Comparison of ENCODE assay signal across 1 cellular context in genomic region chr3:184557348-184557950, GRCh38.
TF ChIP-seq lines count a peak whose summit lies in the region.

No MANE protein-coding gene starts in this region.

TF ChIP-seq in HepG2, 621 proteins besides CTCF, POLR2A, EP300 and RAD21:
- TF ChIP-seq ZNF83 (CRISPR knock-in tag; IDR thresholded peaks at IDR 0.05; ENCODE audit: borderline replicate concordance) (no peak), ZNF33B (CRISPR knock-in tag; IDR thresholded peaks at IDR 0.05) (no peak), ZNF3 (CRISPR knock-in tag; IDR thresholded peaks at IDR 0.05) (no peak), MBNL3 (CRISPR knock-in tag; conservative IDR thresholded peaks at IDR 0.05) (no peak), ARNT2 (CRISPR knock-in tag; IDR thresholded peaks at IDR 0.05; ENCODE audit: low read depth) (no peak), BRD4 (CRISPR knock-in tag; IDR thresholded peaks at IDR 0.05) (no peak), ZNF576 (CRISPR knock-in tag; IDR thresholded peaks at IDR 0.05) (no peak), YEATS4 (CRISPR knock-in tag; IDR thresholded peaks at IDR 0.05; ENCODE audit: borderline replicate concordance) (no peak), REST (IDR thresholded peaks at IDR 0.05; ENCODE audit: borderline replicate concordance in 1 of 2, low read depth in 1 of 2, low read length in 2 of 2) (no peak), ZBTB49 (CRISPR knock-in tag; IDR thresholded peaks at IDR 0.05; ENCODE audit: borderline replicate concordance) (no peak), SUZ12 (IDR thresholded peaks at IDR 0.05; ENCODE audit: low read depth, low read length) (no peak), KDM5A (IDR thresholded peaks at IDR 0.05; ENCODE audit: borderline replicate concordance, low read length) (no peak), ZBTB40 (IDR thresholded peaks at IDR 0.05) (no peak), ZBTB40 (CRISPR knock-in tag; IDR thresholded peaks at IDR 0.05) (no peak), TCF7L2 (IDR thresholded peaks at IDR 0.05; ENCODE audit: low read depth, low read length) (no peak)
- TF ChIP-seq, protein P1, sequence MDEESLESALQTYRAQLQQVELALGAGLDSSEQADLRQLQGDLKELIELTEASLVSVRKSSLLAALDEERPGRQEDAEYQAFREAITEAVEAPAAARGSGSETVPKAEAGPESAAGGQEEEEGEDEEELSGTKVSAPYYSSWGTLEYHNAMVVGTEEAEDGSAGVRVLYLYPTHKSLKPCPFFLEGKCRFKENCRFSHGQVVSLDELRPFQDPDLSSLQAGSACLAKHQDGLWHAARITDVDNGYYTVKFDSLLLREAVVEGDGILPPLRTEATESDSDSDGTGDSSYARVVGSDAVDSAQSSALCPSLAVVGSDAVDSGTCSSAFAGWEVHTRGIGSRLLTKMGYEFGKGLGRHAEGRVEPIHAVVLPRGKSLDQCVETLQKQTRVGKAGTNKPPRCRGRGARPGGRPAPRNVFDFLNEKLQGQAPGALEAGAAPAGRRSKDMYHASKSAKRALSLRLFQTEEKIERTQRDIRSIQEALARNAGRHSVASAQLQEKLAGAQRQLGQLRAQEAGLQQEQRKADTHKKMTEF (CRISPR knock-in tag; IDR thresholded peaks at IDR 0.05) = no peak
- TF ChIP-seq, protein P2, sequence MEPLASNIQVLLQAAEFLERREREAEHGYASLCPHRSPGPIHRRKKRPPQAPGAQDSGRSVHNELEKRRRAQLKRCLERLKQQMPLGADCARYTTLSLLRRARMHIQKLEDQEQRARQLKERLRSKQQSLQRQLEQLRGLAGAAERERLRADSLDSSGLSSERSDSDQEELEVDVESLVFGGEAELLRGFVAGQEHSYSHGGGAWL (CRISPR knock-in tag; IDR thresholded peaks at IDR 0.05) = no peak
- TF ChIP-seq, protein P3, sequence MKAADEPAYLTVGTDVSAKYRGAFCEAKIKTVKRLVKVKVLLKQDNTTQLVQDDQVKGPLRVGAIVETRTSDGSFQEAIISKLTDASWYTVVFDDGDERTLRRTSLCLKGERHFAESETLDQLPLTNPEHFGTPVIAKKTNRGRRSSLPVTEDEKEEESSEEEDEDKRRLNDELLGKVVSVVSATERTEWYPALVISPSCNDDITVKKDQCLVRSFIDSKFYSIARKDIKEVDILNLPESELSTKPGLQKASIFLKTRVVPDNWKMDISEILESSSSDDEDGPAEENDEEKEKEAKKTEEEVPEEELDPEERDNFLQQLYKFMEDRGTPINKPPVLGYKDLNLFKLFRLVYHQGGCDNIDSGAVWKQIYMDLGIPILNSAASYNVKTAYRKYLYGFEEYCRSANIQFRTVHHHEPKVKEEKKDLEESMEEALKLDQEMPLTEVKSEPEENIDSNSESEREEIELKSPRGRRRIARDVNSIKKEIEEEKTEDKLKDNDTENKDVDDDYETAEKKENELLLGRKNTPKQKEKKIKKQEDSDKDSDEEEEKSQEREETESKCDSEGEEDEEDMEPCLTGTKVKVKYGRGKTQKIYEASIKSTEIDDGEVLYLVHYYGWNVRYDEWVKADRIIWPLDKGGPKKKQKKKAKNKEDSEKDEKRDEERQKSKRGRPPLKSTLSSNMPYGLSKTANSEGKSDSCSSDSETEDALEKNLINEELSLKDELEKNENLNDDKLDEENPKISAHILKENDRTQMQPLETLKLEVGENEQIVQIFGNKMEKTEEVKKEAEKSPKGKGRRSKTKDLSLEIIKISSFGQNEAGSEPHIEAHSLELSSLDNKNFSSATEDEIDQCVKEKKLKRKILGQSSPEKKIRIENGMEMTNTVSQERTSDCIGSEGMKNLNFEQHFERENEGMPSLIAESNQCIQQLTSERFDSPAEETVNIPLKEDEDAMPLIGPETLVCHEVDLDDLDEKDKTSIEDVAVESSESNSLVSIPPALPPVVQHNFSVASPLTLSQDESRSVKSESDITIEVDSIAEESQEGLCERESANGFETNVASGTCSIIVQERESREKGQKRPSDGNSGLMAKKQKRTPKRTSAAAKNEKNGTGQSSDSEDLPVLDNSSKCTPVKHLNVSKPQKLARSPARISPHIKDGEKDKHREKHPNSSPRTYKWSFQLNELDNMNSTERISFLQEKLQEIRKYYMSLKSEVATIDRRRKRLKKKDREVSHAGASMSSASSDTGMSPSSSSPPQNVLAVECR (CRISPR knock-in tag; IDR thresholded peaks at IDR 0.05; ENCODE audit: borderline replicate concordance) = no peak
- TF ChIP-seq, protein P4, sequence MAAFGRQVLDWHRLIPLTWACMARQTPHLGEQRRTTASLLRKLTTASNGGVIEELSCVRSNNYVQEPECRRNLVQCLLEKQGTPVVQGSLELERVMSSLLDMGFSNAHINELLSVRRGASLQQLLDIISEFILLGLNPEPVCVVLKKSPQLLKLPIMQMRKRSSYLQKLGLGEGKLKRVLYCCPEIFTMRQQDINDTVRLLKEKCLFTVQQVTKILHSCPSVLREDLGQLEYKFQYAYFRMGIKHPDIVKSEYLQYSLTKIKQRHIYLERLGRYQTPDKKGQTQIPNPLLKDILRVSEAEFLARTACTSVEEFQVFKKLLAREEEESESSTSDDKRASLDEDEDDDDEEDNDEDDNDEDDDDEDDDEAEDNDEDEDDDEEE (CRISPR knock-in tag; IDR thresholded peaks at IDR 0.05) = no peak
TF ChIP-seq in HepG2: peak in this region for 0.
